In genomic region chr15:101024709-101025108, GRCh38 we compare ENCODE assay signal across 14 cellular contexts.
DNase-seq lines count a peak whose midpoint lies in the region; ATAC-seq and TF ChIP-seq lines count a peak whose summit lies in the region.
"Had no signal": no experiment of that assay in that cellular context is flagged by ENCODE, and none has a peak within 500 bp of the region (broad histone marks: within the 10 kb centered on the region; RNA-seq: fewer than 3 reads in every experiment).

No MANE protein-coding gene starts in this region.

- H3K27ac Mint-ChIP-seq in activated T-helper 2 cell treated with anti-CD3 and anti-CD28 coated beads, Interferon-gamma antibody, Interleukin-2, Interleukin-4, amounts not matched to agents 10 μg/mL and 5 μg/mL and 100 μg/mL, durations not matched to agents 14 hours and 24 hours and 36 hours = no peak overlapping the region
- H3K27ac Mint-ChIP-seq in nephron = peak overlapping the region; percentile 84 to 98 (median 90)
- H3K27ac Mint-ChIP-seq: T-cell had no signal

- no peak for TF ChIP-seq EP300 in gastroesophageal sphincter (IDR thresholded peaks at IDR 0.05)

- no peak for ATAC-seq in gastroesophageal sphincter
- ATAC-seq in GM19463 (IDR thresholded peaks at IDR 0.05; ENCODE audit: unreplicated experiment) = no peak
- ATAC-seq: esophagus mucosa, GM12878, T-cell had no signal

- H3K4me1 Mint-ChIP-seq in activated T-helper 2 cell treated with anti-CD3 and anti-CD28 coated beads, Interferon-gamma antibody, Interleukin-2, Interleukin-4, amounts not matched to agents 10 μg/mL and 5 μg/mL and 100 μg/mL, durations not matched to agents 14 hours and 24 hours and 36 hours (ENCODE audit: low read depth) = no peaks in the 10 kb centered on the region
- peaks cover 20% of the 10 kb centered on the region for H3K4me1 Mint-ChIP-seq in nephron
- H3K4me1 Mint-ChIP-seq: T-cell had no signal

- H3K36me3 ChIP-seq in gastroesophageal sphincter = peaks cover 0 to 52% of the 10 kb centered on the region in 2 donors

- intact Hi-C loops in activated T-helper 2 cell treated with anti-CD3 and anti-CD28 coated beads, Interferon-gamma antibody, Interleukin-2, Interleukin-4, amounts not matched to agents 10 μg/mL and 5 μg/mL and 100 μg/mL, durations not matched to agents 14 hours and 24 hours and 36 hours (cut with micrococcal nuclease) = no loop called here

- H3K27me3 ChIP-seq in gastroesophageal sphincter = peaks cover 8% of the 10 kb centered on the region

- H3K27me3 Mint-ChIP-seq in activated T-helper 2 cell treated with anti-CD3 and anti-CD28 coated beads, Interferon-gamma antibody, Interleukin-2, Interleukin-4, amounts not matched to agents 10 μg/mL and 5 μg/mL and 100 μg/mL, durations not matched to agents 14 hours and 24 hours and 36 hours (ENCODE audit: low read depth) = no peaks in the 10 kb centered on the region
- peaks cover 3% of the 10 kb centered on the region for H3K27me3 Mint-ChIP-seq in nephron (ENCODE audit: low read depth)

- 84 to 94% methylated on average over 5 of the region's 15 CpGs for WGBS in gastroesophageal sphincter (ENCODE audit: low coverage in 1 of 2), 2 donors

- peaks cover 0 to 18% (median 5%) of the 10 kb centered on the region in 3 donors for H3K4me1 ChIP-seq in gastroesophageal sphincter

- H3K9me3 ChIP-seq in gastroesophageal sphincter = no peaks in the 10 kb centered on the region

- TF ChIP-seq CTCF in gastroesophageal sphincter (IDR thresholded peaks at IDR 0.05) (no peak), nephron (IDR thresholded peaks at IDR 0.05; ENCODE audit: unreplicated experiment in 3 of 3) (no peak)

- H3K36me3 Mint-ChIP-seq in activated T-helper 2 cell treated with anti-CD3 and anti-CD28 coated beads, Interferon-gamma antibody, Interleukin-2, Interleukin-4, amounts not matched to agents 10 μg/mL and 5 μg/mL and 100 μg/mL, durations not matched to agents 14 hours and 24 hours and 36 hours (ENCODE audit: low read depth) = no peaks in the 10 kb centered on the region
- H3K36me3 Mint-ChIP-seq in nephron (ENCODE audit: low read depth) = no peaks in the 10 kb centered on the region
- H3K36me3 Mint-ChIP-seq: T-cell had no signal

- H3K4me3 Mint-ChIP-seq in activated T-helper 2 cell treated with anti-CD3 and anti-CD28 coated beads, Interferon-gamma antibody, Interleukin-2, Interleukin-4, amounts not matched to agents 10 μg/mL and 5 μg/mL and 100 μg/mL, durations not matched to agents 14 hours and 24 hours and 36 hours (ENCODE audit: low read depth) = no peak overlapping the region
- no peak overlapping the region for H3K4me3 Mint-ChIP-seq in nephron
- H3K4me3 Mint-ChIP-seq: T-cell had no signal

- H3K9me3 Mint-ChIP-seq in activated T-helper 2 cell treated with anti-CD3 and anti-CD28 coated beads, Interferon-gamma antibody, Interleukin-2, Interleukin-4, amounts not matched to agents 10 μg/mL and 5 μg/mL and 100 μg/mL, durations not matched to agents 14 hours and 24 hours and 36 hours = no peaks in the 10 kb centered on the region
- no peaks in the 10 kb centered on the region for H3K9me3 Mint-ChIP-seq in nephron
- H3K9me3 Mint-ChIP-seq: T-cell had no signal

- H3K4me3 ChIP-seq in gastroesophageal sphincter = no peak overlapping the region
- H3K4me3 ChIP-seq: GM12878 had no signal

- TF ChIP-seq POLR2A in gastroesophageal sphincter (IDR thresholded peaks at IDR 0.05) = no peak

- DNase-seq in activated T-helper 2 cell treated with anti-CD3 and anti-CD28 coated beads, Interferon-gamma antibody, Interleukin-2, Interleukin-4, amounts not matched to agents 10 μg/mL and 5 μg/mL and 100 μg/mL, durations not matched to agents 14 hours and 24 hours and 36 hours (ENCODE audit: low spot score) = peak; percentile 3
- no peak for DNase-seq in activated CD4-positive, CD25-positive, alpha-beta regulatory T cell (lab: John Stamatoyannopoulos, UW)
- DNase-seq in GF-D8 (lab: John Stamatoyannopoulos, UW) (no peak), NCI-H2081 (lab: John Stamatoyannopoulos, UW) (no peak)
- DNase-seq: NCI-H2081 treated with DMSO at 0.1 percent for 48 hours; stimulated activated CD4-positive, alpha-beta T cell treated with anti-CD3 and anti-CD28 coated beads, Interleukin-15, amount 100 ng/mL, for 24 hours had no signal

- H3K27ac ChIP-seq in gastroesophageal sphincter = peak overlapping the region in 3 of 4 donors; percentile 71 to 76 (median 75)
- H3K27ac ChIP-seq in temporal lobe (ENCODE audit: low read depth, low read length) = peak overlapping the region; percentile 79
- H3K27ac ChIP-seq: C4-2B had no signal
